Comparison of ENCODE assay signal across 19 cellular contexts in genomic region chr12:127383281-127383680, GRCh38.
DNase-seq lines count a peak whose midpoint lies in the region; ATAC-seq and TF ChIP-seq lines count a peak whose summit lies in the region.
"Had no signal": no experiment of that assay in that cellular context is flagged by ENCODE, and none has a peak within 500 bp of the region (broad histone marks: within the 10 kb centered on the region; RNA-seq: fewer than 3 reads in every experiment).

No MANE protein-coding gene starts in this region.

- ATAC-seq in RWPE2 (ENCODE audit: low read depth) (peak; percentile 75), GM21360 (IDR thresholded peaks at IDR 0.05; ENCODE audit: unreplicated experiment) (no peak), GM19324 (IDR thresholded peaks at IDR 0.05; ENCODE audit: low FRiP score, unreplicated experiment) (no peak)
- ATAC-seq: stimulated activated memory B cell treated with anti-CD40 and anti-IgM and Interleukin-4, amounts not matched to agents 10 μg/mL and 1 μg/mL and 100 μg/mL, for 72 hours had no signal

- H3K27me3 Mint-ChIP-seq in activated naive CD4-positive, alpha-beta T cell treated with anti-CD3 and anti-CD28 coated beads for 36 hours (ENCODE audit: low read depth), result peaks cover 12% of the 10 kb centered on the region
- H3K27me3 Mint-ChIP-seq: CD4-positive, CD25-positive, alpha-beta regulatory T cell; stimulated activated memory B cell treated with anti-CD40 and anti-IgM and Interleukin-4, amounts not matched to agents 10 μg/mL and 1 μg/mL and 100 μg/mL, for 72 hours had no signal

- CTCF ChIA-PET in activated naive CD4-positive, alpha-beta T cell treated with anti-CD3 and anti-CD28 coated beads for 36 hours (lab: Charles Lee), result interaction anchor here (1.2 kb wide), 1 partner anchor 275 kb away, joined by 4 read pairs; no protein-coding TSS in a partner anchor

- intact Hi-C loops in activated naive CD4-positive, alpha-beta T cell treated with anti-CD3 and anti-CD28 coated beads for 36 hours (cut with micrococcal nuclease), result loop anchor here (5.0 to 10.0 kb wide), 3 partner anchors 294 to 598 kb away; no protein-coding TSS in a partner anchor

- no peak overlapping the region for H3K27ac ChIP-seq in RWPE2 (ENCODE audit: poor library complexity, severe bottlenecking)
- H3K27ac ChIP-seq: 22Rv1, thyroid gland had no signal

- peaks cover 11% of the 10 kb centered on the region for H3K4me1 ChIP-seq in RWPE2 (ENCODE audit: insufficient read depth, poor library complexity, severe bottlenecking)
- H3K4me1 ChIP-seq: thyroid gland had no signal

- no peak for TF ChIP-seq CTCF in RWPE2 (IDR thresholded peaks at IDR 0.05; ENCODE audit: poor library complexity, severe bottlenecking)
- no peak for TF ChIP-seq CTCF in fibroblast of mammary gland (conservative IDR thresholded peaks at IDR 0.05; ENCODE audit: control insufficient read depth, insufficient read depth, low read depth, low read length)

- H3K27me3 ChIP-seq in RWPE2 (ENCODE audit: insufficient read depth, poor library complexity, severe bottlenecking), result no peaks in the 10 kb centered on the region
- H3K27me3 ChIP-seq: thyroid gland had no signal

- H3K9me3 ChIP-seq in RWPE2 (ENCODE audit: severe bottlenecking), result no peaks in the 10 kb centered on the region
- H3K9me3 ChIP-seq: thyroid gland had no signal

- no peak overlapping the region for H3K4me3 ChIP-seq in RWPE2 (ENCODE audit: severe bottlenecking)
- H3K4me3 ChIP-seq in fibroblast of mammary gland (ENCODE audit: control insufficient read depth, low read depth, low read length), result no peak overlapping the region
- H3K4me3 ChIP-seq: thyroid gland had no signal

- no peak overlapping the region for H3K27ac Mint-ChIP-seq in activated naive CD4-positive, alpha-beta T cell treated with anti-CD3 and anti-CD28 coated beads for 36 hours
- H3K27ac Mint-ChIP-seq: CD4-positive, CD25-positive, alpha-beta regulatory T cell; nephron; stimulated activated memory B cell treated with anti-CD40 and anti-IgM and Interleukin-4, amounts not matched to agents 10 μg/mL and 1 μg/mL and 100 μg/mL, for 72 hours had no signal

- H3K36me3 ChIP-seq in RWPE2 (ENCODE audit: low read depth), result no peaks in the 10 kb centered on the region
- H3K36me3 ChIP-seq: thyroid gland had no signal

- H3K4me3 Mint-ChIP-seq in activated naive CD4-positive, alpha-beta T cell treated with anti-CD3 and anti-CD28 coated beads for 36 hours, result no peak overlapping the region
- H3K4me3 Mint-ChIP-seq: CD4-positive, CD25-positive, alpha-beta regulatory T cell; nephron; stimulated activated memory B cell treated with anti-CD40 and anti-IgM and Interleukin-4, amounts not matched to agents 10 μg/mL and 1 μg/mL and 100 μg/mL, for 72 hours had no signal

- no peaks in the 10 kb centered on the region for H3K36me3 Mint-ChIP-seq in activated naive CD4-positive, alpha-beta T cell treated with anti-CD3 and anti-CD28 coated beads for 36 hours (ENCODE audit: low read depth)
- H3K36me3 Mint-ChIP-seq: CD4-positive, CD25-positive, alpha-beta regulatory T cell; stimulated activated memory B cell treated with anti-CD40 and anti-IgM and Interleukin-4, amounts not matched to agents 10 μg/mL and 1 μg/mL and 100 μg/mL, for 72 hours had no signal

- peaks cover 2% of the 10 kb centered on the region for H3K4me1 Mint-ChIP-seq in activated naive CD4-positive, alpha-beta T cell treated with anti-CD3 and anti-CD28 coated beads for 36 hours (ENCODE audit: low read depth)
- H3K4me1 Mint-ChIP-seq: nephron; stimulated activated memory B cell treated with anti-CD40 and anti-IgM and Interleukin-4, amounts not matched to agents 10 μg/mL and 1 μg/mL and 100 μg/mL, for 72 hours had no signal

- H3K9me3 Mint-ChIP-seq in activated naive CD4-positive, alpha-beta T cell treated with anti-CD3 and anti-CD28 coated beads for 36 hours, result no peaks in the 10 kb centered on the region
- H3K9me3 Mint-ChIP-seq: nephron had no signal

- DNase-seq in NCI-H2107 treated with DMSO at 0.1 percent for 48 hours (lab: John Stamatoyannopoulos, UW; ENCODE audit: unreplicated experiment) (peak; percentile 50), NCI-H2107 (lab: John Stamatoyannopoulos, UW) (no peak), RWPE2 (ENCODE audit: low spot score) (no peak), fibroblast of mammary gland (ENCODE audit: low read depth) (peak; percentile 66), NCI-H187 treated with DMSO at 0.1 percent for 48 hours (lab: John Stamatoyannopoulos, UW) (no peak)
- no peak for DNase-seq in activated naive CD4-positive, alpha-beta T cell treated with anti-CD3 and anti-CD28 coated beads for 36 hours
- DNase-seq: activated naive CD4-positive, alpha-beta T cell treated with anti-CD3 and anti-CD28 coated beads, Interleukin-2, amount 50 U/mL, for 16 hours; activated T-cell treated with anti-CD3 and anti-CD28 coated beads for 4 hours; CD4-positive, CD25-positive, alpha-beta regulatory T cell; DMS79 treated with DMSO at 0.1 percent for 48 hours; mesendoderm; NCI-H187; NCI-H510A treated with DMSO at 0.1 percent for 48 hours; thyroid gland had no signal

Comparison
In these comparisons a context has a peak if more than half of its experiments do, and no peak if none do; other contexts are left out.
1. DNase-seq: peak in NCI-H2107 treated with DMSO at 0.1 percent for 48 hours (single experiment) and fibroblast of mammary gland (single experiment); none in NCI-H2107 (single experiment), RWPE2 (single experiment), NCI-H187 treated with DMSO at 0.1 percent for 48 hours (single experiment) and activated naive CD4-positive, alpha-beta T cell treated with anti-CD3 and anti-CD28 coated beads for 36 hours (single experiment).